ENCODE assay signal across 8 cellular contexts in the genomic region with DNA sequence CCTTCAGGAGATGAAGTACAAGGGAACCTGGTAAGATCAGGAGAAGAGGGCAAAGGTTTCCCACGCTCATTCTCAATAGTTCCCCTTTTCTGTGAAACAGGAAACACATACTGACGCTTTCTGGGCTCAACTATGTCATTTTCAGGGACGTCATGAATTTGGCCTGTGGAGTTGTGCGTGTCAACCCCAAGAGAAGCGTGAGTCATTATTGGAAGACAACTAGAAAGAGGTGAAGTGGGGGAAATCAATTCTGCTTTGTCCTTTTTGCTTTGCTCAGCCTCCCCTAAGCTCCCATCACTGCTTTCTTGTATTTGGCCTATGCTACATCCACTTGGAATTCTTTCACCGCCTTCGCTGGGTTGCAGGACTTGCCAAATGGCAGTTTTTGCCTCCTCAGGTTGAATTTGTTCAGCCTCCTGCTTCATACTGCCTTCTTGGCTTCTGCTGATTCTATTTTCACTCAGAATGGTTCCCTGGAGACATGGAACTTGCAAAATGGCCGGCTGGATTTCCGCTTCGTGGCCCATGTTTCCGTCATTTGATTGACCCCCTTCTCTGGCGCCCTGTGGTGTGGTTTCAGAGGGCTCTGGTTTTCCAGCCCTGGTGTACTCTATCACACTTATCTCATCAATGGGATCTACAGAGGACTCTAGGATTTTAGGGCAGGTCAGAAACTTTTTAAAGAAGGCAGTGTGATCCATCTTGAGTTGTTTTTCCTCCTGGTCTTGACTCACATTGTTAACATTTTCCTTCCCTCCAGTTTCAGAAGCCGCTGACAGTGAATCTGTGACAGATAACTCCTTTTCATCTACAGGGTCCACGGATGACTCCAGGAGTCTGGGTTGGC.
DNase-seq lines count a peak whose midpoint lies in the region; ATAC-seq and TF ChIP-seq lines count a peak whose summit lies in the region.

No MANE protein-coding gene starts in this region.

- H3K9me3 Mint-ChIP-seq in central memory CD8-positive, alpha-beta T cell: no peaks in the 10 kb centered on the region

- H3K4me3 ChIP-seq in foreskin fibroblast (ENCODE audit: low read depth in 1 of 2, low read length in 2 of 2): no peak overlapping the region

- TF ChIP-seq CTCF in GM13976 (IDR thresholded peaks at IDR 0.05; ENCODE audit: borderline replicate concordance, control extremely low read depth, extremely low read depth, insufficient read depth, missing control alignments) (no peak), foreskin fibroblast (IDR thresholded peaks at IDR 0.05; ENCODE audit: low read depth, low read length) (no peak)

- H3K27ac Mint-ChIP-seq in central memory CD8-positive, alpha-beta T cell (ENCODE audit: low read depth): peak overlapping the region; percentile 68

- H3K4me1 Mint-ChIP-seq in central memory CD8-positive, alpha-beta T cell: peaks cover 6% of the 10 kb centered on the region

- in situ Hi-C loops in GM13976 (cut with MboI; ENCODE audit: low sequenced_read_pairs, unreplicated experiment): loop anchor here (10.0 kb wide), 1 partner anchor 119 kb away; no protein-coding TSS in a partner anchor

- peaks cover 3% of the 10 kb centered on the region for H3K36me3 Mint-ChIP-seq in central memory CD8-positive, alpha-beta T cell (ENCODE audit: insufficient read depth)

- H3K4me3 Mint-ChIP-seq in central memory CD8-positive, alpha-beta T cell: no peak overlapping the region

- DNase-seq in GM13976 (ENCODE audit: low spot score) (peak; percentile 65), iPS-NIHi7 (ENCODE audit: extremely low spot score) (no peak), foreskin fibroblast (no peak), DMS153 (lab: John Stamatoyannopoulos, UW) (no peak)
- no peak for DNase-seq in central memory CD8-positive, alpha-beta T cell (ENCODE audit: low spot score in 2 of 2)
- DNase-seq in NK-92 treated with Interleukin-12 subunit alpha and Interleukin-12 subunit beta, amount 100 ng/mL, for 24 hours (lab: John Stamatoyannopoulos, UW): no peak

- ATAC-seq in GM21390 (IDR thresholded peaks at IDR 0.05; ENCODE audit: unreplicated experiment) (peak; percentile 74), HG03520 (IDR thresholded peaks at IDR 0.05; ENCODE audit: unreplicated experiment) (peak; percentile 72)
- ATAC-seq in central memory CD8-positive, alpha-beta T cell (replicated peaks; ENCODE audit: extremely low read depth, poor library complexity, severe bottlenecking): peak; percentile 52

- H3K27me3 Mint-ChIP-seq in central memory CD8-positive, alpha-beta T cell: peaks cover 24% of the 10 kb centered on the region
